ENCODE assay signal across 7 cellular contexts in genomic region chr18:69649678-69650077, GRCh38.
"Had no signal": no experiment of that assay in that cellular context is flagged by ENCODE, and none has a peak within 500 bp of the region (broad histone marks: within the 10 kb centered on the region; RNA-seq: fewer than 3 reads in every experiment).

No MANE protein-coding gene starts in this region.

- ATAC-seq: GM12878 had no signal

- DNase-seq: GDM1, GF-D8 had no signal

- FAIRE-seq: G401.6, GM12878, GM12891, GM12892, GM19239 had no signal

- H3K4me3 ChIP-seq: GM12878 had no signal
